Comparison of ENCODE assay signal across 8 cellular contexts in genomic region chr18:28176933-28177827, GRCh38. TPM values are rescaled to one million over a fixed set of nuclear protein-coding genes. Genes with fewer than 3 reads are reported as not detected.
A peak's percentile ranks its signal among the peaks of the same experiment; 100 is the strongest.
DNase-seq lines count a peak whose midpoint lies in the region; ATAC-seq and TF ChIP-seq lines count a peak whose summit lies in the region.

Gene CDH2 (minus strand): TSS chr18:28177130. CDS start chr18:28177022, 108 bp downstream.

- CTCF ChIA-PET in RWPE1 (lab: Yijun Ruan, JAX), result no interaction called here

- peak within 1 kb of the TSS; percentile 97 for H3K27ac Mint-ChIP-seq in chondrocyte (ENCODE audit: unreplicated experiment)

- H3K27me3 ChIP-seq in HUES64 (ENCODE audit: insufficient read depth, low read length) (peaks cover 48% of the 10 kb centered on the region), kidney epithelial cell (ENCODE audit: control insufficient read depth, insufficient read depth, low read length) (no peaks in the 10 kb centered on the region)

- peaks cover 2% of the 10 kb centered on the region for H3K36me3 Mint-ChIP-seq in chondrocyte (ENCODE audit: low read depth)

- no peaks in the 10 kb centered on the region; the same call in 1 of the 2 replicates for H3K36me3 ChIP-seq in HUES64 (ENCODE audit: insufficient read depth, low read length)
- no peaks in the 10 kb centered on the region for H3K36me3 ChIP-seq in kidney epithelial cell (ENCODE audit: control insufficient read depth, insufficient read depth, low read length)

- under 1% methylated on average over 108 of the region's 108 CpGs for WGBS in HUES64

- peak within 1 kb of the TSS; percentile 78 for H3K9ac ChIP-seq in HUES64 (ENCODE audit: low read depth, low read length)

- H3K4me3 ChIP-seq in HUES64 (ENCODE audit: low read length), result peak within 1 kb of the TSS; percentile 83
- H3K4me3 ChIP-seq in kidney epithelial cell (ENCODE audit: low read depth, low read length), result peak within 1 kb of the TSS; percentile 79

- H3K4me3 Mint-ChIP-seq in chondrocyte (ENCODE audit: unreplicated experiment), result peak within 1 kb of the TSS; percentile 98

- no peaks in the 10 kb centered on the region for H3K9me3 ChIP-seq in HUES64 (ENCODE audit: insufficient read depth, low read depth, low read length)

- H3K27ac ChIP-seq in HUES64 (ENCODE audit: low read depth, low read length) (peak within 1 kb of the TSS; percentile 86), RWPE1 (peak within 1 kb of the TSS; percentile 80)

- ATAC-seq in GM18861 (IDR thresholded peaks at IDR 0.05; ENCODE audit: unreplicated experiment), result no peak
- ATAC-seq in esophagus mucosa, result no peak

- TF ChIP-seq CTCF in RWPE1 (conservative IDR thresholded peaks at IDR 0.05; ENCODE audit: low read depth), result no peak
- peak; percentile 72 for TF ChIP-seq CTCF in chondrocyte (IDR thresholded peaks at IDR 0.05)
- TF ChIP-seq CTCF in kidney epithelial cell (IDR thresholded peaks at IDR 0.05; ENCODE audit: insufficient read depth, low read length, poor library complexity, severe bottlenecking), result no peak

- H3K27me3 Mint-ChIP-seq in chondrocyte (ENCODE audit: low read depth), result no peaks in the 10 kb centered on the region

- POLR2A ChIA-PET in RWPE1 (lab: Yijun Ruan, JAX; ENCODE audit: low non-redundant PET), result no interaction called here

- peaks cover 56% of the 10 kb centered on the region for H3K4me1 ChIP-seq in HUES64 (ENCODE audit: insufficient read depth, low read length)

- H3K4me1 Mint-ChIP-seq in chondrocyte (ENCODE audit: low read depth), result peaks cover 33% of the 10 kb centered on the region

- DNase-seq in EL (peak; percentile 94), RWPE1 (ENCODE audit: low spot score) (peak; percentile 56), chondrocyte (ENCODE audit: low spot score) (no peak), kidney epithelial cell (ENCODE audit: low read depth) (peak; percentile 69), smooth muscle cell of the brain vasculature (ENCODE audit: low read depth, low spot score) (peak; percentile 53)

- H3K9me3 Mint-ChIP-seq in chondrocyte (ENCODE audit: low read depth), result no peaks in the 10 kb centered on the region

RNA-seq across cellular contexts. Expression of gene CDH2, which starts in this region (rescaled TPM):
- polyA plus RNA-seq in HUES64 (2013, experiment 1 of 2), result 88.9 TPM
- 101 TPM for polyA plus RNA-seq in HUES64 (2013, experiment 2 of 2)
- 175 to 208 TPM (median 198 TPM) in 3 replicates for total RNA-seq in chondrocyte
- 190 and 196 TPM in 2 replicates for total RNA-seq in kidney epithelial cell
- total RNA-seq in esophagus mucosa, result not detected

Comparison
In these comparisons a context has a peak if more than half of its experiments do, and no peak if none do; other contexts are left out.
1. RNA of gene CDH2 (total RNA-seq): 175 to 208 TPM in chondrocyte and 190 to 196 TPM in kidney epithelial cell; not detected in esophagus mucosa (single experiment); every median in the first group is over 100 times any median in the second.